8 cellular contexts compared by ENCODE assay signal in genomic region chr1:33181906-33182305, GRCh38. TPM values are rescaled to one million over a fixed set of nuclear protein-coding genes. Genes with fewer than 3 reads are reported as not detected.
DNase-seq lines count a peak whose midpoint lies in the region; ATAC-seq and TF ChIP-seq lines count a peak whose summit lies in the region.

TRIM62 (minus strand) TSS chr1:33182043; CDS start chr1:33181432, 611 bp downstream.

- peak within 1 kb of the TSS; percentile 86 for H3K4me3 Mint-ChIP-seq in central memory CD8-positive, alpha-beta T cell

- peak within 1 kb of the TSS; percentile 69 for H3K4me3 ChIP-seq in kidney epithelial cell (ENCODE audit: low read depth, low read length)

- no peak for TF ChIP-seq CTCF in kidney epithelial cell (IDR thresholded peaks at IDR 0.05; ENCODE audit: insufficient read depth, low read length, poor library complexity, severe bottlenecking)

- TF ChIP-seq POLR2A in GM10847 (IDR thresholded peaks at IDR 0.05; ENCODE audit: extremely low read depth, insufficient read length): peak; percentile 40

- peaks cover 55% of the 10 kb centered on the region for H3K4me1 Mint-ChIP-seq in central memory CD8-positive, alpha-beta T cell

- no peaks in the 10 kb centered on the region for H3K36me3 ChIP-seq in kidney epithelial cell (ENCODE audit: control insufficient read depth, insufficient read depth, low read length)

- no peaks in the 10 kb centered on the region for H3K27me3 Mint-ChIP-seq in central memory CD8-positive, alpha-beta T cell

- DNase-seq in NCI-H2196 treated with DMSO at 0.1 percent for 48 hours (lab: John Stamatoyannopoulos, UW; ENCODE audit: unreplicated experiment) (peak; percentile 55), kidney epithelial cell (ENCODE audit: low read depth) (no peak)
- peak; percentile 54 to 57 for DNase-seq in central memory CD8-positive, alpha-beta T cell (ENCODE audit: low spot score in 2 of 2)
- DNase-seq in stimulated activated CD4-positive, alpha-beta T cell treated with anti-CD3 and anti-CD28 coated beads, Interleukin-15, amount 100 ng/mL, for 24 hours: peak; percentile 83

- H3K27ac Mint-ChIP-seq in central memory CD8-positive, alpha-beta T cell (ENCODE audit: low read depth): peak within 1 kb of the TSS; percentile 44

- H3K36me3 Mint-ChIP-seq in central memory CD8-positive, alpha-beta T cell (ENCODE audit: insufficient read depth): peaks cover 6% of the 10 kb centered on the region

- H3K27me3 ChIP-seq in kidney epithelial cell (ENCODE audit: control insufficient read depth, insufficient read depth, low read length): peaks cover 4% of the 10 kb centered on the region

- peak; percentile 49 for ATAC-seq in HG03066 (IDR thresholded peaks at IDR 0.05; ENCODE audit: low read depth, unreplicated experiment)
- ATAC-seq in activated CD4-positive, CD25-positive, alpha-beta regulatory T cell treated with anti-CD3 and anti-CD28 coated beads, Interleukin-2, amount 50 U/mL, for 24 hours: peak; percentile 44 to 55
- ATAC-seq in central memory CD8-positive, alpha-beta T cell (replicated peaks; ENCODE audit: extremely low read depth, poor library complexity, severe bottlenecking): peak; percentile 61
- no peak for ATAC-seq in HG03442 (IDR thresholded peaks at IDR 0.05; ENCODE audit: unreplicated experiment)

- H3K9me3 Mint-ChIP-seq in central memory CD8-positive, alpha-beta T cell: no peaks in the 10 kb centered on the region

RNA-seq across cellular contexts. Expression of gene TRIM62, which starts in this region (rescaled TPM):
- 4.8 and 7.0 TPM in 2 replicates for total RNA-seq in kidney epithelial cell
